Comparison of ENCODE assay signal across 14 cellular contexts in genomic region chr6:168451805-168452204, GRCh38. TPM values are rescaled to one million over a fixed set of nuclear protein-coding genes. Genes with fewer than 3 reads are reported as not detected.
DNase-seq lines count a peak whose midpoint lies in the region; ATAC-seq, FAIRE-seq and TF ChIP-seq lines count a peak whose summit lies in the region.
"Had no signal": no experiment of that assay in that cellular context is flagged by ENCODE, and none has a peak within 500 bp of the region (broad histone marks: within the 10 kb centered on the region; RNA-seq: fewer than 3 reads in every experiment).

No MANE protein-coding gene starts in this region.

- H3K4me2 ChIP-seq in K562 (ENCODE audit: insufficient read depth, low read length) (no peak overlapping the region), keratinocyte (ENCODE audit: control insufficient read depth, extremely low read depth, insufficient read depth, low read depth, low read length) (peak overlapping the region; percentile 45)

- TF ChIP-seq CTCF in A673 (conservative IDR thresholded peaks at IDR 0.05; ENCODE audit: low read depth, low read length) (peak; percentile 46; the same call in 1 of the 2 replicates), K562 (IDR thresholded peaks at IDR 0.05 in 2 of 3, conservative IDR thresholded peaks at IDR 0.05 in 1 of 3; ENCODE audit: insufficient read depth in 2 of 3, low read depth in 1 of 3, low read length in 3 of 3) (peak; percentile 12 to 23 (median 21); a peak in 2 of 6 replicates), keratinocyte (optimal IDR thresholded peaks at IDR 0.05 in 1 of 3, IDR thresholded peaks at IDR 0.05 in 1 of 3, conservative IDR thresholded peaks at IDR 0.05 in 1 of 3; ENCODE audit: extremely low read depth in 1 of 3, insufficient read depth in 2 of 3, low read length in 3 of 3) (peak in 2 of 3 experiments; percentile 40 to 59)

- H3K9me3 ChIP-seq in A673 (ENCODE audit: low read depth, low read length, poor library complexity, severe bottlenecking) (no peaks in the 10 kb centered on the region), K562 (replicated peaks; ENCODE audit: control insufficient read depth, insufficient read depth, low read depth, low read length) (no peaks in the 10 kb centered on the region), keratinocyte (ENCODE audit: control insufficient read depth, low read depth, low read length) (no peaks in the 10 kb centered on the region), SJCRH30 (replicated peaks) (no peaks in the 10 kb centered on the region)
- H3K9me3 ChIP-seq: BLaER1 had no signal

- in situ Hi-C loops in K562 (cut with MboI): no loop called here

- H3K9me1 ChIP-seq in K562 (ENCODE audit: control insufficient read depth, insufficient read depth, low read length) (no peaks in the 10 kb centered on the region), keratinocyte (ENCODE audit: control insufficient read depth, extremely low read depth, insufficient read depth, low read length) (no peaks in the 10 kb centered on the region)

- H3K27me3 ChIP-seq in A673 (replicated peaks; ENCODE audit: insufficient read depth, low read depth, low read length, poor library complexity) (no peaks in the 10 kb centered on the region), K562 (ENCODE audit: control insufficient read depth in 2 of 2, insufficient read depth in 2 of 2, low read length in 2 of 2) (peaks cover 8 to 25% of the 10 kb centered on the region in 2 experiments; a peak in 4 of 5 replicates), keratinocyte (ENCODE audit: control insufficient read depth, extremely low read depth, insufficient read depth, low read length) (peaks cover 9% of the 10 kb centered on the region), SJCRH30 (peaks cover 22% of the 10 kb centered on the region)
- H3K27me3 ChIP-seq: BLaER1, SJSA1 had no signal

- CTCF ChIA-PET in A673 (lab: Charles Lee) (no interaction called here), K562 (lab: Yijun Ruan, JAX; ENCODE audit: low intra/inter-chr PET ratio) (no interaction called here)

- H3K4me3 ChIP-seq in A673 (ENCODE audit: low read depth, low read length, poor library complexity, severe bottlenecking) (no peak overlapping the region), K562 (no peak overlapping the region), keratinocyte (ENCODE audit: control insufficient read depth in 2 of 3, extremely low read depth in 1 of 3, insufficient read depth in 2 of 3, low read depth in 1 of 3, low read length in 3 of 3) (no peak overlapping the region), SJCRH30 (no peak overlapping the region)
- H3K4me3 ChIP-seq: BLaER1, SJSA1, skin epidermis had no signal

- no peak for TF ChIP-seq EP300 in Ishikawa (IDR thresholded peaks at IDR 0.05; ENCODE audit: borderline replicate concordance)
- no peak for TF ChIP-seq EP300 in K562 (IDR thresholded peaks at IDR 0.05; ENCODE audit: low read length)

- POLR2A ChIA-PET in A673 (lab: Charles Lee; ENCODE audit: low non-redundant PET): no interaction called here
- POLR2A ChIA-PET in K562 (lab: Yijun Ruan, JAX): interaction anchor here (0.7 to 1.2 kb wide), 2 partner anchors 11 to 100 kb away, joined by 3 to 4 read pairs; no protein-coding TSS in a partner anchor

- no peaks in the 10 kb centered on the region for H3K4me1 ChIP-seq in A673 (ENCODE audit: insufficient read depth, low read length, poor library complexity, severe bottlenecking)
- peaks cover 0 to 3% of the 10 kb centered on the region in 2 experiments; a peak in 1 of 5 replicates for H3K4me1 ChIP-seq in K562 (replicated peaks in 1 of 2; ENCODE audit: control insufficient read depth in 2 of 2, insufficient read depth in 2 of 2, low read length in 2 of 2)
- H3K4me1 ChIP-seq in keratinocyte (ENCODE audit: control insufficient read depth, extremely low read depth, insufficient read depth, low read length): peaks cover 22% of the 10 kb centered on the region
- H3K4me1 ChIP-seq in SJCRH30: no peaks in the 10 kb centered on the region
- H3K4me1 ChIP-seq: SJSA1 had no signal

- H3K36me3 ChIP-seq in A673 (ENCODE audit: insufficient read depth, low read length, poor library complexity, severe bottlenecking) (no peaks in the 10 kb centered on the region), K562 (ENCODE audit: control insufficient read depth, insufficient read depth, low read length) (no peaks in the 10 kb centered on the region), keratinocyte (ENCODE audit: control insufficient read depth in 2 of 2, extremely low read depth in 1 of 2, insufficient read depth in 2 of 2, low read length in 2 of 2) (no peaks in the 10 kb centered on the region), SJCRH30 (no peaks in the 10 kb centered on the region)
- H3K36me3 ChIP-seq: BLaER1, SJSA1 had no signal

- H2AFZ ChIP-seq in K562 (ENCODE audit: low read depth, low read length) (no peak overlapping the region), keratinocyte (ENCODE audit: control insufficient read depth, low read length) (no peak overlapping the region)

- BruUV-seq in A673 (replicated peaks; lab: Mats Ljungman, UMichigan) (no TSS peak), K562 (replicated peaks; lab: Mats Ljungman, UMichigan) (no TSS peak)

- H3K9ac ChIP-seq in K562 (ENCODE audit: insufficient read depth in 1 of 2, low read depth in 2 of 2, low read length in 2 of 2): no peak overlapping the region
- H3K9ac ChIP-seq in keratinocyte (ENCODE audit: control insufficient read depth, extremely low read depth, insufficient read depth, low read length): no peak overlapping the region
- H3K9ac ChIP-seq: BLaER1 had no signal

- 18% methylated on average over 2 of the region's 2 CpGs for WGBS in K562 (ENCODE audit: insufficient coverage, low coverage, missing lambda C conversion rate)

- ATAC-seq in K562 (no peak), HG03469 (IDR thresholded peaks at IDR 0.05; ENCODE audit: unreplicated experiment) (no peak)

- intact Hi-C loops in A673 (cut with micrococcal nuclease; ENCODE audit: unreplicated experiment): no loop called here
- intact Hi-C loops in K562 (cut with micrococcal nuclease): no loop called here

- TF ChIP-seq POLR2A in K562 (conservative IDR thresholded peaks at IDR 0.05): no peak

- FAIRE-seq in K562 (lab: Jason Lieb, UNC): no peak
- no peak for FAIRE-seq in keratinocyte (lab: Jason Lieb, UNC)
- no peak for FAIRE-seq in HTR-8/SVneo (lab: Jason Lieb, UNC)

- H3K79me2 ChIP-seq in K562 (ENCODE audit: control insufficient read depth, insufficient read depth, low read length) (no peaks in the 10 kb centered on the region), keratinocyte (ENCODE audit: control insufficient read depth, insufficient read depth, low read length) (no peaks in the 10 kb centered on the region)

- DNase-seq in A673 (ENCODE audit: low spot score): no peak
- peak in 1 of 4 experiments; percentile 27 for DNase-seq in K562 (ENCODE audit: extremely low read depth in 1 of 4, low spot score in 3 of 4)
- DNase-seq in keratinocyte (ENCODE audit: low read depth, low spot score): no peak
- no peak for DNase-seq in SJCRH30
- no peak for DNase-seq in GF-D8 (lab: John Stamatoyannopoulos, UW)
- no peak for DNase-seq in HTR-8/SVneo (ENCODE audit: insufficient read length, low spot score)
- DNase-seq: activated T-cell treated with anti-CD3 and anti-CD28 coated beads, Interleukin-2, amount 50 U/mL, for 24 hours; naive B cell; NCI-H2227 treated with DMSO at 0.1 percent for 48 hours had no signal

- dilution Hi-C loops in keratinocyte (cut with MboI; ENCODE audit: extremely low pct_ligation_motif_present, low sequenced_read_pairs): no loop called here

- peak; percentile 54 for TF ChIP-seq RAD21 in Ishikawa (IDR thresholded peaks at IDR 0.05; ENCODE audit: low read depth)
- no peak for TF ChIP-seq RAD21 in K562 (CRISPR knock-in tag; conservative IDR thresholded peaks at IDR 0.05 in 1 of 2, IDR thresholded peaks at IDR 0.05 in 1 of 2)

- peaks cover 3% of the 10 kb centered on the region; the same call in 1 of the 2 replicates for H4K20me1 ChIP-seq in K562 (replicated peaks; ENCODE audit: control insufficient read depth, insufficient read depth, low read length)
- H4K20me1 ChIP-seq in keratinocyte (ENCODE audit: control insufficient read depth, extremely low read depth, insufficient read depth, low read length): no peaks in the 10 kb centered on the region
- H4K20me1 ChIP-seq: BLaER1 had no signal

- H3K27ac ChIP-seq in A673 (ENCODE audit: low read depth, low read length, poor library complexity, severe bottlenecking): no peak overlapping the region
- H3K27ac ChIP-seq in K562 (ENCODE audit: extremely low read depth, low read depth, low read length): no peak overlapping the region
- H3K27ac ChIP-seq in keratinocyte (ENCODE audit: control insufficient read depth, insufficient read depth, low read length): no peak overlapping the region
- H3K27ac ChIP-seq in SJCRH30: no peak overlapping the region
- H3K27ac ChIP-seq: BLaER1, SJSA1 had no signal

RNA-seq across cellular contexts. Expression of gene SMOC2, which starts 10.8 kb away (rescaled TPM):
- total RNA-seq in A673 (2021) (1.7 and 1.8 TPM in 2 replicates), K562 (2014; rRNA removed) (0.45 and 1.0 TPM in 2 replicates), K562 (2014; rRNA removed; fragmentation: Illumina TruSeq; extraction: Trizol) (1.1 TPM in 2 replicates), K562 (2015; rRNA removed; fragmentation: Illumina TruSeq; extraction: Trizol) (1.3 and 1.5 TPM in 2 replicates), K562 (2021) (1.2 and 1.7 TPM in 2 replicates)
- total RNA-seq in K562 (2011; cell fraction: chromatin; rRNA removed; ENCODE audit: low replicate concordance): 4.8 and 6.8 TPM in 2 replicates
- total RNA-seq in K562 (2011; cell fraction: nucleolus; rRNA removed): 2.4 and 2.7 TPM in 2 replicates
- total RNA-seq in K562 (2011; cell fraction: nucleoplasm; rRNA removed): 4.8 and 5.4 TPM in 2 replicates
- polyA plus RNA-seq in K562 (2011; rRNA removed) (2.3 and 2.9 TPM in 2 replicates), K562 (2014; fragmentation: Illumina TruSeq; extraction: Trizol) (1.5 and 1.6 TPM in 2 replicates), K562 (2014; fragmentation: Nextera tagmentation; extraction: Ambion mirVana) (under 1 TPM; 0.62 to 0.84 TPM), K562 (2014; rRNA removed) (1.0 and 1.1 TPM in 2 replicates), keratinocyte (0.46 to 1.1 TPM (median 0.85 TPM) in 3 replicates)
- polyA plus RNA-seq in K562 (2011; cell fraction: cytosol; rRNA removed): 1.3 and 1.9 TPM in 2 replicates
- polyA plus RNA-seq in K562 (2011; cell fraction: nucleus; rRNA removed): 8.1 and 8.5 TPM in 2 replicates
- polyA plus RNA-seq in K562 (2012): 1.1 and 1.8 TPM in 2 replicates
- polyA minus RNA-seq in K562 (2011; rRNA and poly(A)+ RNA removed): 0.70 and 1.2 TPM in 2 replicates
- 0.38 and 1.0 TPM in 2 replicates for polyA minus RNA-seq in K562 (2011; cell fraction: cytosol; rRNA and poly(A)+ RNA removed)
- polyA minus RNA-seq in K562 (2011; cell fraction: nucleus; rRNA and poly(A)+ RNA removed): 1.8 and 3.6 TPM in 2 replicates
- 0.34 TPM for polyA plus RNA-seq in keratinocyte (2011; ENCODE audit: low read depth)
- 0.74 and 0.81 TPM in 2 replicates for polyA plus RNA-seq in keratinocyte (2011; cell fraction: cytosol; rRNA removed)
- 0.57 and 0.64 TPM in 2 replicates for polyA plus RNA-seq in keratinocyte (2011; cell fraction: nucleus; rRNA removed)
- 0.30 and 0.83 TPM in 2 replicates for polyA plus RNA-seq in keratinocyte (2012; ENCODE audit: low replicate concordance)
- 0.26 to 1.1 TPM (median 0.77 TPM) in 3 replicates for polyA minus RNA-seq in keratinocyte
- not detected for polyA minus RNA-seq in keratinocyte (2011; cell fraction: cytosol; rRNA and poly(A)+ RNA removed)
- 0.21 TPM in 1 of 2 replicates, not detected in the other for polyA minus RNA-seq in keratinocyte (2011; cell fraction: nucleus; rRNA and poly(A)+ RNA removed)
- total RNA-seq in SJCRH30 (2014; rRNA removed; shearing (Covaris generic)): not detected in 2 replicates
- total RNA-seq: SJSA1 had no signal
